2 cellular contexts compared by ENCODE assay signal in genomic region chrX:119410854-119411253, GRCh38.
TF ChIP-seq lines count a peak whose summit lies in the region.

No MANE protein-coding gene starts in this region.

TF ChIP-seq in K562, 482 proteins besides CTCF, POLR2A, EP300 and RAD21:
- TF ChIP-seq DPF2 (IDR thresholded peaks at IDR 0.05) (0 out of 2 replicates have a peak, but pooled peaks have one; percentile 0), ZNF197 (CRISPR knock-in tag; IDR thresholded peaks at IDR 0.05; ENCODE audit: low read depth) (no peak)
TF ChIP-seq in K562: peak in this region for 1.

TF ChIP-seq in HepG2, 621 proteins besides CTCF, POLR2A, EP300 and RAD21:
- TF ChIP-seq MED1 (CRISPR knock-in tag; IDR thresholded peaks at IDR 0.05) (0 out of 2 replicates have a peak, but pooled peaks have one; percentile 0), JUN (CRISPR knock-in tag; IDR thresholded peaks at IDR 0.05) (no peak)
